Comparison of ENCODE assay signal across 8 cellular contexts in genomic region chr6:158057213-158057987, GRCh38.
A peak's percentile ranks its signal among the peaks of the same experiment; 100 is the strongest.
DNase-seq lines count a peak whose midpoint lies in the region; ATAC-seq and TF ChIP-seq lines count a peak whose summit lies in the region.

No MANE protein-coding gene starts in this region.

- no peak for TF ChIP-seq CTCF in PC-9 (conservative IDR thresholded peaks at IDR 0.05)
- TF ChIP-seq CTCF in chondrocyte (IDR thresholded peaks at IDR 0.05): no peak
- TF ChIP-seq CTCF in mesothelial cell of epicardium (IDR thresholded peaks at IDR 0.05; ENCODE audit: unreplicated experiment): no peak
- no peak for TF ChIP-seq CTCF in gastrocnemius medialis (IDR thresholded peaks at IDR 0.05 in 4 of 5, conservative IDR thresholded peaks at IDR 0.05 in 1 of 5)

- no TSS peak for BruUV-seq in PC-9 (replicated peaks; lab: Mats Ljungman, UMichigan)

- H3K4me1 Mint-ChIP-seq in chondrocyte (ENCODE audit: low read depth): peaks cover 35% of the 10 kb centered on the region
- H3K4me1 Mint-ChIP-seq in mesothelial cell of epicardium: peaks cover 7% of the 10 kb centered on the region

- H3K27ac ChIP-seq in PC-9: peak overlapping the region; percentile 95
- H3K27ac ChIP-seq in gastrocnemius medialis: peak overlapping the region in 1 of 4 donors; percentile 5

- no peaks in the 10 kb centered on the region for H4K20me1 ChIP-seq in PC-9 (ENCODE audit: insufficient read depth)

- H3K4me1 ChIP-seq in PC-9 (replicated peaks; ENCODE audit: insufficient read depth) (peaks cover 72% of the 10 kb centered on the region), gastrocnemius medialis (peaks cover 13 to 16% of the 10 kb centered on the region in 2 donors)

- CTCF ChIA-PET in PC-9 (lab: Charles Lee): interaction anchor here (1.3 kb wide), 1 partner anchor 15 kb away, joined by 3 read pairs; no protein-coding TSS in a partner anchor

- in situ Hi-C loops in gastrocnemius medialis (cut with MboI; ENCODE audit: low sequenced_read_pairs in 4 of 4): no loop called here

- DNase-seq in PC-9 (peak in 1 of 2 experiments; percentile 90), chondrocyte (ENCODE audit: low spot score) (peak; percentile 39), mesothelial cell of epicardium (ENCODE audit: low spot score in 2 of 2, unreplicated experiment in 2 of 2) (no peak), gastrocnemius medialis (no peak), NCI-H446 treated with DMSO at 0.1 percent for 48 hours (lab: John Stamatoyannopoulos, UW) (no peak)
- peak; percentile 21 for DNase-seq in stimulated activated CD4-positive, alpha-beta T cell treated with anti-CD3 and anti-CD28 coated beads, Interleukin-12 subunit alpha, Interleukin-12 subunit beta, amount 100 ng/mL, for 4 hours

- H3K27me3 ChIP-seq in PC-9 (ENCODE audit: insufficient read depth, low read depth): no peaks in the 10 kb centered on the region
- no peaks in the 10 kb centered on the region for H3K27me3 ChIP-seq in gastrocnemius medialis

- H3K9me3 ChIP-seq in PC-9 (ENCODE audit: insufficient read depth, low read depth) (no peaks in the 10 kb centered on the region), gastrocnemius medialis (no peaks in the 10 kb centered on the region)

- H3K36me3 ChIP-seq in PC-9 (ENCODE audit: low read depth) (peaks cover 2% of the 10 kb centered on the region; the same call in 1 of the 2 replicates), gastrocnemius medialis (no peaks in the 10 kb centered on the region)

- no peak for TF ChIP-seq POLR2A in gastrocnemius medialis (IDR thresholded peaks at IDR 0.05)

- intact Hi-C loops in PC-9 (cut with micrococcal nuclease; ENCODE audit: unreplicated experiment): no loop called here
- intact Hi-C loops in gastrocnemius medialis (cut with DNase I; ENCODE audit: low total_unique reads): no loop called here

- peak overlapping the region; percentile 64 for H3K4me2 ChIP-seq in PC-9

- no peaks in the 10 kb centered on the region for H3K9me3 Mint-ChIP-seq in chondrocyte (ENCODE audit: low read depth)
- H3K9me3 Mint-ChIP-seq in mesothelial cell of epicardium: no peaks in the 10 kb centered on the region

- H3K9me2 ChIP-seq in PC-9 (ENCODE audit: insufficient read depth): no peaks in the 10 kb centered on the region

- H3K36me3 Mint-ChIP-seq in chondrocyte (ENCODE audit: low read depth): peaks cover 17% of the 10 kb centered on the region
- peaks cover 16% of the 10 kb centered on the region for H3K36me3 Mint-ChIP-seq in mesothelial cell of epicardium

- H3K4me3 ChIP-seq in PC-9: peak overlapping the region; percentile 9; the same call in 1 of the 2 replicates
- no peak overlapping the region for H3K4me3 ChIP-seq in gastrocnemius medialis

- H3K27ac Mint-ChIP-seq in chondrocyte (ENCODE audit: unreplicated experiment) (peak overlapping the region; percentile 90), mesothelial cell of epicardium (no peak overlapping the region)

- H3F3A ChIP-seq in PC-9 (ENCODE audit: insufficient read depth, low read depth): peaks cover 48% of the 10 kb centered on the region

- ATAC-seq in GM18868 (IDR thresholded peaks at IDR 0.05; ENCODE audit: unreplicated experiment) (peak; percentile 71), HG03354 (IDR thresholded peaks at IDR 0.05; ENCODE audit: poor library complexity, severe bottlenecking, unreplicated experiment) (no peak), gastrocnemius medialis (no peak)

- peaks cover 18% of the 10 kb centered on the region for H3K79me2 ChIP-seq in PC-9 (ENCODE audit: low read depth)

- H2AFZ ChIP-seq in PC-9: no peak overlapping the region

- POLR2A ChIA-PET in PC-9 (lab: Charles Lee; ENCODE audit: unreplicated experiment): no interaction called here

- H3K4me3 Mint-ChIP-seq in chondrocyte (ENCODE audit: unreplicated experiment): no peak overlapping the region
- no peak overlapping the region for H3K4me3 Mint-ChIP-seq in mesothelial cell of epicardium

- H3K27me3 Mint-ChIP-seq in chondrocyte (ENCODE audit: low read depth) (no peaks in the 10 kb centered on the region), mesothelial cell of epicardium (ENCODE audit: low read depth) (no peaks in the 10 kb centered on the region)

Comparison
In these comparisons a context has a peak if more than half of its experiments do, and no peak if none do; other contexts are left out.
1. DNase-seq: peak in chondrocyte (single experiment) and stimulated activated CD4-positive, alpha-beta T cell treated with anti-CD3 and anti-CD28 coated beads, Interleukin-12 subunit alpha, Interleukin-12 subunit beta, amount 100 ng/mL, for 4 hours (single experiment); none in mesothelial cell of epicardium (0 of 2), gastrocnemius medialis (0 of 2) and NCI-H446 treated with DMSO at 0.1 percent for 48 hours (single experiment).